ENCODE assay signal across 9 cellular contexts in genomic region chr2:233331536-233331935, GRCh38. TPM values are rescaled to one million over a fixed set of nuclear protein-coding genes. Genes with fewer than 3 reads are reported as not detected.
A peak's percentile ranks its signal among the peaks of the same experiment; 100 is the strongest.
DNase-seq lines count a peak whose midpoint lies in the region; ATAC-seq lines count a peak whose summit lies in the region.
"Had no signal": no experiment of that assay in that cellular context is flagged by ENCODE, and none has a peak within 500 bp of the region (broad histone marks: within the 10 kb centered on the region; RNA-seq: fewer than 3 reads in every experiment).

No MANE protein-coding gene starts in this region.

- intact Hi-C loops in left ventricle myocardium superior (cut with micrococcal nuclease): no loop called here

- peak overlapping the region; percentile 77 to 96 (median 88) for H3K4me2 ChIP-seq in BLaER1 treated with 17β-estradiol and CSF1 and Interleukin-3, amounts not matched to agents 10 nM and 100 nM
- H3K4me2 ChIP-seq in Karpas-422 (ENCODE audit: low read depth, low read length, poor library complexity, severe bottlenecking): peak overlapping the region; percentile 56

- peak overlapping the region; percentile 84 for H2AFZ ChIP-seq in Karpas-422 (ENCODE audit: low read length)

- no peaks in the 10 kb centered on the region for H3K9me2 ChIP-seq in Karpas-422 (replicated peaks; ENCODE audit: insufficient read depth, low read length)

- H4K20me1 ChIP-seq in BLaER1 treated with 17β-estradiol and CSF1 and Interleukin-3, amounts not matched to agents 10 nM and 100 nM: no peaks in the 10 kb centered on the region
- no peaks in the 10 kb centered on the region for H4K20me1 ChIP-seq in Karpas-422 (ENCODE audit: insufficient read depth, low read depth, low read length)

- peaks cover 0 to 16% (median 7%) of the 10 kb centered on the region in 11 experiments; a peak in 9 of 22 replicates for H3K9me3 ChIP-seq in BLaER1 treated with 17β-estradiol and CSF1 and Interleukin-3, amounts not matched to agents 10 nM and 100 nM (replicated peaks in 1 of 11)
- no peaks in the 10 kb centered on the region for H3K9me3 ChIP-seq in Karpas-422 (ENCODE audit: low read length)

- no peaks in the 10 kb centered on the region for H3K79me2 ChIP-seq in Karpas-422 (ENCODE audit: low read length)

- peak overlapping the region; percentile 15 to 80 (median 66); a peak in 19 of 22 replicates for H3K9ac ChIP-seq in BLaER1 treated with 17β-estradiol and CSF1 and Interleukin-3, amounts not matched to agents 10 nM and 100 nM
- H3K9ac ChIP-seq in Karpas-422 (ENCODE audit: low read length): peak overlapping the region; percentile 37

- H3K4me1 ChIP-seq in BLaER1 treated with 17β-estradiol and CSF1 and Interleukin-3, amounts not matched to agents 10 nM and 100 nM: peaks cover 55 to 89% (median 70%) of the 10 kb centered on the region in 10 experiments
- H3K4me1 ChIP-seq in Karpas-422 (ENCODE audit: low read length): peaks cover 12% of the 10 kb centered on the region

- DNase-seq in Karpas-422 (peak; percentile 88), left ventricle myocardium superior (peak; percentile 54), retina (no peak), islet precursor cell (no peak)
- DNase-seq in activated CD8-positive, alpha-beta memory T cell treated with anti-CD3 and anti-CD28 coated beads for 4 hours (ENCODE audit: low read depth in 2 of 2): peak; percentile 64 to 68
- DNase-seq in stimulated activated CD8-positive, alpha-beta memory T cell treated with anti-CD3 and anti-CD28 coated beads, Interleukin-15, amount 100 ng/mL, for 1 hour (ENCODE audit: low read depth): peak; percentile 51

- H3K27me3 ChIP-seq in BLaER1 treated with 17β-estradiol and CSF1 and Interleukin-3, amounts not matched to agents 10 nM and 100 nM: no peaks in the 10 kb centered on the region
- H3K27me3 ChIP-seq in Karpas-422 (ENCODE audit: low read length): no peaks in the 10 kb centered on the region

- no peaks in the 10 kb centered on the region for H3K36me3 ChIP-seq in BLaER1 treated with 17β-estradiol and CSF1 and Interleukin-3, amounts not matched to agents 10 nM and 100 nM
- no peaks in the 10 kb centered on the region for H3K36me3 ChIP-seq in Karpas-422 (ENCODE audit: insufficient read depth, low read length)

- peak overlapping the region; percentile 74 to 96 (median 83) for H3K27ac ChIP-seq in BLaER1 treated with 17β-estradiol and CSF1 and Interleukin-3, amounts not matched to agents 10 nM and 100 nM
- H3K27ac ChIP-seq in Karpas-422 (ENCODE audit: low read length): peak overlapping the region; percentile 45; the same call in 1 of the 2 replicates
- H3K27ac ChIP-seq: C4-2B had no signal

- H3K4me3 ChIP-seq in BLaER1 treated with 17β-estradiol and CSF1 and Interleukin-3, amounts not matched to agents 10 nM and 100 nM: peak overlapping the region in 5 of 10 experiments; percentile 6 to 38 (median 11); a peak in 4 of 20 replicates
- peak overlapping the region; percentile 38 for H3K4me3 ChIP-seq in Karpas-422 (ENCODE audit: low read length)

- ATAC-seq in GM21367 (IDR thresholded peaks at IDR 0.05; ENCODE audit: unreplicated experiment) (peak; percentile 83), left ventricle myocardium superior (peak; percentile 84)

RNA-seq across cellular contexts. Expression of gene DGKD, which starts 22.8 kb away (rescaled TPM):
- 10.2 and 11.5 TPM in 2 replicates for total RNA-seq in Karpas-422 (2014; rRNA removed; shearing (Covaris generic); ENCODE audit: low replicate concordance)
- 27.1 TPM for total RNA-seq in left ventricle myocardium superior

RNA-seq across cellular contexts. Expression of gene SAG, which starts 23.9 kb away (rescaled TPM):
- total RNA-seq in Karpas-422 (2014; rRNA removed; shearing (Covaris generic); ENCODE audit: low replicate concordance): not detected in 2 replicates
- not detected for total RNA-seq in left ventricle myocardium superior

Comparison
In these comparisons a context has a peak if more than half of its experiments do, and no peak if none do; other contexts are left out.
1. DNase-seq: peak in Karpas-422 (single experiment), activated CD8-positive, alpha-beta memory T cell treated with anti-CD3 and anti-CD28 coated beads for 4 hours (2 of 2), left ventricle myocardium superior (single experiment) and stimulated activated CD8-positive, alpha-beta memory T cell treated with anti-CD3 and anti-CD28 coated beads, Interleukin-15, amount 100 ng/mL, for 1 hour (single experiment); none in retina (single experiment) and islet precursor cell (single experiment).